ENCODE assay signal across 1 cellular context in genomic region chr12:46244997-46245396, GRCh38.
TF ChIP-seq lines count a peak whose summit lies in the region.

No MANE protein-coding gene starts in this region.

TF ChIP-seq in WTC11, 78 proteins besides CTCF, POLR2A, EP300 and RAD21 (continued from another document):
- TF ChIP-seq E2F4 (CRISPR knock-in tag; IDR thresholded peaks at IDR 0.05; ENCODE audit: borderline replicate concordance, low read depth), result no peak
